In the genomic region with DNA sequence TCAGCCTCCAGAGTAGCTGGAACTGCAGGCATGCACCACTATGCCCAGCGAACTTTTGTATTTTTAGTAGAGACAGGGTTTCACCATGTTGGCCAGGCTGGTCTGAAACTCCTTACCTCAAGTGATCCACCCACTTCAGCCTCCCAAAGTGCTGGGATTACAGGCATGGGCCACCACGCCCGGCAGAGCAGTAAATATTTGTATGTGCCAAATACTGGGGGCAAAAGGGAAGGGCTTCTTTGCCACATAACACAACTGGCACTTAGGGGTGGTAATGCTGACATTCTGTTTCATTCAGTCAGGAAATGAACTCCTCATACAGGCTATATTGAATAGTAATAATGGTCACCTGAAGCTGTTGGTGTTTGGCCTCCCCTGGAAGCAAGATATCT, we compare ENCODE assay signal across 12 cellular contexts. TPM values are rescaled to one million over a fixed set of nuclear protein-coding genes. Genes with fewer than 3 reads are reported as not detected.
A peak's percentile ranks its signal among the peaks of the same experiment; 100 is the strongest.
DNase-seq lines count a peak whose midpoint lies in the region; ATAC-seq and TF ChIP-seq lines count a peak whose summit lies in the region.
"Had no signal": no experiment of that assay in that cellular context is flagged by ENCODE, and none has a peak within 500 bp of the region (broad histone marks: within the 10 kb centered on the region; RNA-seq: fewer than 3 reads in every experiment).

No MANE protein-coding gene starts in this region.

- H3K23ac ChIP-seq in mesenchymal stem cell (ENCODE audit: low read length in 2 of 2) = no peak overlapping the region

- no peak for DNase-seq in activated CD4-positive, alpha-beta memory T cell treated with anti-CD3 and anti-CD28 coated beads for 36 hours
- DNase-seq in mesenchymal stem cell = no peak
- no peak for DNase-seq in adrenal gland
- DNase-seq in left lobe of liver (ENCODE audit: low spot score) = no peak
- no peak for DNase-seq in DMS153 (lab: John Stamatoyannopoulos, UW)
- DNase-seq: activated CD4-positive, alpha-beta T cell treated with anti-CD3 and anti-CD28 coated beads for 48 hours; NCI-H1105 treated with DMSO at 0.1 percent for 48 hours; psoas muscle; upper lobe of right lung had no signal

- H3K27me3 Mint-ChIP-seq in activated CD4-positive, alpha-beta memory T cell treated with anti-CD3 and anti-CD28 coated beads for 36 hours = peaks cover 16% of the 10 kb centered on the region

- peak overlapping the region; percentile 37 to 72 (median 52); a peak in 14 of 22 replicates for H3K4me2 ChIP-seq in BLaER1 treated with 17β-estradiol and CSF1 and Interleukin-3, amounts not matched to agents 10 nM and 100 nM
- no peak overlapping the region for H3K4me2 ChIP-seq in mesenchymal stem cell (ENCODE audit: low read length, poor library complexity, severe bottlenecking)

- intact Hi-C loops in activated CD4-positive, alpha-beta memory T cell treated with anti-CD3 and anti-CD28 coated beads for 36 hours (cut with micrococcal nuclease) = loop anchor here (1.0 to 5.0 kb wide), 7 partner anchors 10 to 688 kb away; partner anchors contain the start of genes HELLS and PDLIM1
- intact Hi-C loops in adrenal gland (cut with DNase I) = no loop called here

- no peak overlapping the region for H3K14ac ChIP-seq in mesenchymal stem cell (ENCODE audit: low read length in 2 of 2)

- H4K91ac ChIP-seq in mesenchymal stem cell (ENCODE audit: low read length) = no peak overlapping the region

- peak overlapping the region in 8 of 11 experiments; percentile 4 to 57 (median 43); a peak in 11 of 22 replicates for H3K27ac ChIP-seq in BLaER1 treated with 17β-estradiol and CSF1 and Interleukin-3, amounts not matched to agents 10 nM and 100 nM
- H3K27ac ChIP-seq in mesenchymal stem cell (ENCODE audit: low read length, poor library complexity, severe bottlenecking) (peak overlapping the region; percentile 39), adrenal gland (peak overlapping the region in 2 of 5 donors; percentile 13 to 28)
- H3K27ac ChIP-seq: psoas muscle, upper lobe of right lung had no signal

- peaks cover 14 to 25% (median 18%) of the 10 kb centered on the region in 10 experiments for H3K4me1 ChIP-seq in BLaER1 treated with 17β-estradiol and CSF1 and Interleukin-3, amounts not matched to agents 10 nM and 100 nM
- peaks cover 19% of the 10 kb centered on the region for H3K4me1 ChIP-seq in mesenchymal stem cell (ENCODE audit: control insufficient read depth, insufficient read depth, low read depth, low read length)
- peaks cover 0 to 4% of the 10 kb centered on the region in 2 donors for H3K4me1 ChIP-seq in adrenal gland (replicated peaks in 1 of 2)
- H3K4me1 ChIP-seq: upper lobe of right lung had no signal

- no peak overlapping the region for H2BK15ac ChIP-seq in mesenchymal stem cell (ENCODE audit: low read depth, poor library complexity, severe bottlenecking)

- no peaks in the 10 kb centered on the region for H3K27me3 ChIP-seq in BLaER1 treated with 17β-estradiol and CSF1 and Interleukin-3, amounts not matched to agents 10 nM and 100 nM
- H3K27me3 ChIP-seq in mesenchymal stem cell (ENCODE audit: control insufficient read depth in 1 of 2, insufficient read depth in 1 of 2, low read length in 2 of 2) = no peaks in the 10 kb centered on the region
- no peaks in the 10 kb centered on the region for H3K27me3 ChIP-seq in adrenal gland
- H3K27me3 ChIP-seq: upper lobe of right lung had no signal

- no peak for TF ChIP-seq CTCF in adrenal gland (IDR thresholded peaks at IDR 0.05)

- CTCF ChIA-PET in activated CD4-positive, alpha-beta memory T cell treated with anti-CD3 and anti-CD28 coated beads for 36 hours (lab: Charles Lee) = interaction anchor here (2.0 to 3.0 kb wide), 2 partner anchors 10 to 52 kb away, joined by 11 to 13 read pairs; no protein-coding TSS in a partner anchor

- no peaks in the 10 kb centered on the region for H3K9me3 Mint-ChIP-seq in activated CD4-positive, alpha-beta memory T cell treated with anti-CD3 and anti-CD28 coated beads for 36 hours

- POLR2A ChIA-PET in activated CD4-positive, alpha-beta memory T cell treated with anti-CD3 and anti-CD28 coated beads for 36 hours (lab: Charles Lee) = interaction anchor here (1.0 kb wide), 1 partner anchor 10 kb away, joined by 4 read pairs; no protein-coding TSS in a partner anchor

- H3K4ac ChIP-seq in mesenchymal stem cell (ENCODE audit: low read depth in 1 of 2, low read length in 2 of 2) = no peak overlapping the region

- H3K79me1 ChIP-seq in mesenchymal stem cell (replicated peaks; ENCODE audit: low read length, poor library complexity, severe bottlenecking) = peaks cover 5% of the 10 kb centered on the region

- no peak overlapping the region for H2BK12ac ChIP-seq in mesenchymal stem cell (ENCODE audit: low read length in 2 of 2)

- H3K9me3 ChIP-seq in BLaER1 treated with 17β-estradiol and CSF1 and Interleukin-3, amounts not matched to agents 10 nM and 100 nM (replicated peaks in 1 of 11) = peaks cover 0 to 36% (median 11%) of the 10 kb centered on the region in 11 experiments; a peak in 13 of 22 replicates
- peaks cover 22% of the 10 kb centered on the region for H3K9me3 ChIP-seq in mesenchymal stem cell (ENCODE audit: control insufficient read depth, low read length)
- H3K9me3 ChIP-seq in adrenal gland (replicated peaks in 1 of 3) = no peaks in the 10 kb centered on the region
- H3K9me3 ChIP-seq: psoas muscle, upper lobe of right lung had no signal

- H2AK5ac ChIP-seq in mesenchymal stem cell (ENCODE audit: low read length, severe bottlenecking) = no peak overlapping the region

- H4K8ac ChIP-seq in mesenchymal stem cell (ENCODE audit: low read length) = no peak overlapping the region

- 0 out of 22 replicates have a peak overlapping the region, but pooled peaks of 1 of the 11 experiments have one; percentile 33 for H3K9ac ChIP-seq in BLaER1 treated with 17β-estradiol and CSF1 and Interleukin-3, amounts not matched to agents 10 nM and 100 nM
- H3K9ac ChIP-seq in mesenchymal stem cell (ENCODE audit: low read length) = no peak overlapping the region

- WGBS in mesenchymal stem cell = 63% methylated on average over 3 of the region's 3 CpGs
- 83 to 100% (median 91%) methylated on average over 3 of the region's 3 CpGs for WGBS in adrenal gland, 4 donors

- H2AFZ ChIP-seq in mesenchymal stem cell (ENCODE audit: low read depth, low read length) = no peak overlapping the region

- H3K36me3 Mint-ChIP-seq in activated CD4-positive, alpha-beta memory T cell treated with anti-CD3 and anti-CD28 coated beads for 36 hours = peaks cover 5% of the 10 kb centered on the region

- no peak overlapping the region for H3K18ac ChIP-seq in mesenchymal stem cell (ENCODE audit: low read depth in 1 of 2, low read length in 2 of 2)

- TF ChIP-seq POLR2A in adrenal gland (IDR thresholded peaks at IDR 0.05) = no peak

- peaks cover 40 to 94% (median 79%) of the 10 kb centered on the region in 11 experiments for H3K36me3 ChIP-seq in BLaER1 treated with 17β-estradiol and CSF1 and Interleukin-3, amounts not matched to agents 10 nM and 100 nM
- H3K36me3 ChIP-seq in mesenchymal stem cell (ENCODE audit: control insufficient read depth in 1 of 2, insufficient read depth in 2 of 2, low read depth in 1 of 2, low read length in 2 of 2) = peaks cover 0 to 35% of the 10 kb centered on the region in 2 experiments
- no peaks in the 10 kb centered on the region for H3K36me3 ChIP-seq in adrenal gland (replicated peaks in 1 of 2)

- H4K20me1 ChIP-seq in BLaER1 treated with 17β-estradiol and CSF1 and Interleukin-3, amounts not matched to agents 10 nM and 100 nM = peaks cover 0 to 10% (median 0%) of the 10 kb centered on the region in 11 experiments; a peak in 2 of 22 replicates

- H3K4me3 Mint-ChIP-seq in activated CD4-positive, alpha-beta memory T cell treated with anti-CD3 and anti-CD28 coated beads for 36 hours = no peak overlapping the region
- H3K4me3 Mint-ChIP-seq: CD4-positive, CD25-positive, alpha-beta regulatory T cell had no signal

- H3K4me1 Mint-ChIP-seq in activated CD4-positive, alpha-beta memory T cell treated with anti-CD3 and anti-CD28 coated beads for 36 hours (ENCODE audit: low read depth) = peaks cover 33% of the 10 kb centered on the region

- H2BK5ac ChIP-seq in mesenchymal stem cell (ENCODE audit: low read depth, low read length, poor library complexity, severe bottlenecking) = no peak overlapping the region

- H2BK120ac ChIP-seq in mesenchymal stem cell (ENCODE audit: low read depth, low read length) = no peak overlapping the region

- no peak overlapping the region for H3K4me3 ChIP-seq in BLaER1 treated with 17β-estradiol and CSF1 and Interleukin-3, amounts not matched to agents 10 nM and 100 nM
- H3K4me3 ChIP-seq in mesenchymal stem cell (ENCODE audit: insufficient read depth in 1 of 2, low read depth in 1 of 2, low read length in 2 of 2) (no peak overlapping the region), adrenal gland (no peak overlapping the region)
- H3K4me3 ChIP-seq: psoas muscle, upper lobe of right lung had no signal

- H3K27ac Mint-ChIP-seq in activated CD4-positive, alpha-beta memory T cell treated with anti-CD3 and anti-CD28 coated beads for 36 hours = peak overlapping the region; percentile 88

- ATAC-seq in HG02981 (IDR thresholded peaks at IDR 0.05; ENCODE audit: unreplicated experiment) = peak; percentile 1
- ATAC-seq in left lobe of liver = no peak
- ATAC-seq: upper lobe of right lung had no signal

RNA-seq across cellular contexts. Expression of gene ACSM6, which starts 41.6 kb away (rescaled TPM):
- not detected for total RNA-seq in activated CD4-positive, alpha-beta memory T cell treated with anti-CD3 and anti-CD28 coated beads for 36 hours
- not detected for polyA plus RNA-seq in mesenchymal stem cell (2013, experiment 1 of 2)
- polyA plus RNA-seq in mesenchymal stem cell (2013, experiment 2 of 2) = not detected
- total RNA-seq in adrenal gland (not detected), left lobe of liver (not detected)
- not detected for polyA plus RNA-seq in adrenal gland
- total RNA-seq: CD4-positive, CD25-positive, alpha-beta regulatory T cell; psoas muscle; upper lobe of right lung had no signal
- polyA plus RNA-seq: CD4-positive, CD25-positive, alpha-beta regulatory T cell; psoas muscle had no signal

RNA-seq across cellular contexts. Expression of gene PDLIM1, which starts 55.1 kb away (rescaled TPM):
- total RNA-seq in activated CD4-positive, alpha-beta memory T cell treated with anti-CD3 and anti-CD28 coated beads for 36 hours = under 1 TPM; 0.76 to 0.92 TPM
- 537 TPM for polyA plus RNA-seq in mesenchymal stem cell (2013, experiment 1 of 2)
- polyA plus RNA-seq in mesenchymal stem cell (2013, experiment 2 of 2) = 536 TPM
- total RNA-seq in adrenal gland (10 to 100 TPM; 22.2 to 44.6 (median 28.6) TPM), left lobe of liver (67.1 TPM)
- 10 to 100 TPM; 31.9 to 63.3 (median 32.6) TPM for polyA plus RNA-seq in adrenal gland

Comparison
In these comparisons a context has a peak if more than half of its experiments do, and no peak if none do; other contexts are left out.
1. RNA of gene PDLIM1, which starts 55.1 kb away (total RNA-seq): 67.1 TPM in left lobe of liver (single experiment) and 22.2 to 44.6 TPM in adrenal gland; 0.76 to 0.92 TPM in activated CD4-positive, alpha-beta memory T cell treated with anti-CD3 and anti-CD28 coated beads for 36 hours; every median in the first group is over 10 times any median in the second.